Comparison of ENCODE assay signal across 37 cellular contexts in genomic region chr3:174882789-174883188, GRCh38. TPM values are rescaled to one million over a fixed set of nuclear protein-coding genes. Genes with fewer than 3 reads are reported as not detected.
"Had no signal": no experiment of that assay in that cellular context is flagged by ENCODE, and none has a peak within 500 bp of the region (broad histone marks: within the 10 kb centered on the region; RNA-seq: fewer than 3 reads in every experiment).

No MANE protein-coding gene starts in this region.

- H3K4me3 ChIP-seq: adrenal gland, ascending aorta, body of pancreas, breast epithelium, cardiac muscle cell had no signal

- ATAC-seq: activated naive CD4-positive, alpha-beta T cell treated with anti-CD3 and anti-CD28 coated beads, Interleukin-2, amount 50 U/mL, for 72 hours; activated naive CD8-positive, alpha-beta T cell treated with anti-CD3 and anti-CD28 coated beads, Interleukin-2, amount 50 U/mL, for 24 hours; activated T-cell treated with anti-CD3 and anti-CD28 coated beads, Interleukin-2, amount 50 U/mL, for 4 hours; activated T-cell treated with anti-CD3 and anti-CD28 coated beads, Interleukin-2, amount 50 U/mL, for 72 hours; activated T-helper 17 cell treated with anti-CD3 and anti-CD28 coated beads, Interleukin-2, amount 50 U/mL, for 72 hours; body of pancreas had no signal

- H3K27me3 ChIP-seq: adrenal gland, ascending aorta, body of pancreas, brain microvascular endothelial cell, breast epithelium, cardiac muscle cell had no signal

- H3K27ac ChIP-seq: adrenal gland, ascending aorta, body of pancreas, brain microvascular endothelial cell, breast epithelium, cardiac muscle cell had no signal

- H3K36me3 ChIP-seq: adrenal gland, ascending aorta, brain microvascular endothelial cell, breast epithelium, cardiac muscle cell had no signal

- FAIRE-seq: astrocyte, bronchial epithelial cell had no signal

- H3K4me1 ChIP-seq: adrenal gland, ascending aorta, body of pancreas, breast epithelium had no signal

- DNase-seq: activated effector memory CD4-positive, alpha-beta T cell treated with anti-CD3 and anti-CD28 coated beads, Interleukin-2, amount 50 U/mL, for 16 hours; activated effector memory CD4-positive, alpha-beta T cell treated with Interleukin-2 at 50 U/mL for 16 hours; activated gamma-delta T cell; activated gamma-delta T cell treated with Interleukin-2 at 50 U/mL for 16 hours; activated naive CD4-positive, alpha-beta T cell; activated naive CD4-positive, alpha-beta T cell treated with anti-CD3 and anti-CD28 coated beads for 36 hours; activated naive CD4-positive, alpha-beta T cell treated with anti-CD3 and anti-CD28 coated beads, Interleukin-2, amount 10 ng/mL, durations not matched to agents 7 days and 5 days; activated naive CD4-positive, alpha-beta T cell treated with anti-CD3 and anti-CD28 coated beads, Interleukin-2, amount 50 U/mL, for 16 hours; activated naive CD4-positive, alpha-beta T cell treated with Interleukin-2 at 50 U/mL for 16 hours; activated naive CD8-positive, alpha-beta T cell treated with anti-CD3 and anti-CD28 coated beads for 36 hours; activated naive CD8-positive, alpha-beta T cell treated with anti-CD3 and anti-CD28 coated beads, Interleukin-2, amount 10 ng/mL, durations not matched to agents 7 days and 5 days; activated naive CD8-positive, alpha-beta T cell treated with anti-CD3 and anti-CD28 coated beads, Interleukin-2, amount 50 U/mL, for 24 hours; activated T-cell treated with anti-CD3 and anti-CD28 coated beads for 4 hours; activated T-cell treated with anti-CD3 and anti-CD28 coated beads, Interleukin-2, amount 50 U/mL, for 1 hour; activated T-cell treated with anti-CD3 and anti-CD28 coated beads, Interleukin-2, amount 50 U/mL, for 24 hours; activated T-cell treated with anti-CD3 and anti-CD28 coated beads, Interleukin-2, amount 50 U/mL, for 4 hours; activated T-cell treated with anti-CD3 and anti-CD28 coated beads, Interleukin-2, amount 50 U/mL, for 48 hours; activated T-cell treated with anti-CD3 and anti-CD28 coated beads, Interleukin-2, amount 50 U/mL, for 72 hours; adrenal gland; amniotic stem cell; amygdala; anterior cingulate cortex; aorta; body of pancreas; brain microvascular endothelial cell; caudate nucleus; central memory CD4-positive, alpha-beta T cell; cerebellar nuclear complex had no signal

- H3K9me3 ChIP-seq: adrenal gland, ascending aorta, body of pancreas, breast epithelium had no signal

RNA-seq across cellular contexts. Expression of gene NAALADL2, which starts 23.7 kb away (rescaled TPM):
- total RNA-seq: activated naive CD4-positive, alpha-beta T cell treated with anti-CD3 and anti-CD28 coated beads for 36 hours; activated naive CD8-positive, alpha-beta T cell treated with anti-CD3 and anti-CD28 coated beads, Interleukin-2, amount 10 ng/mL, durations not matched to agents 7 days and 5 days; activated T-helper 1 cell treated with anti-CD3 and anti-CD28 coated beads, Interleukin-12 subunit alpha, Interleukin-12 subunit beta, Interleukin-2, Interleukin-4 antibody, amounts not matched to agents 30 ng/mL and 10 ng/mL and 1 ng/mL, durations not matched to agents 14 hours and 24 hours and 36 hours; activated T-helper 17 cell treated with anti-CD3 and anti-CD28 coated beads, Interleukin-2, amount 50 U/mL, for 72 hours; activated T-helper 2 cell treated with anti-CD3 and anti-CD28 coated beads, Interferon-gamma antibody, Interleukin-2, Interleukin-4, amounts not matched to agents 10 μg/mL and 5 μg/mL and 100 μg/mL, durations not matched to agents 14 hours and 24 hours and 36 hours had no signal
